Comparison of ENCODE assay signal across 8 cellular contexts in the genomic region with DNA sequence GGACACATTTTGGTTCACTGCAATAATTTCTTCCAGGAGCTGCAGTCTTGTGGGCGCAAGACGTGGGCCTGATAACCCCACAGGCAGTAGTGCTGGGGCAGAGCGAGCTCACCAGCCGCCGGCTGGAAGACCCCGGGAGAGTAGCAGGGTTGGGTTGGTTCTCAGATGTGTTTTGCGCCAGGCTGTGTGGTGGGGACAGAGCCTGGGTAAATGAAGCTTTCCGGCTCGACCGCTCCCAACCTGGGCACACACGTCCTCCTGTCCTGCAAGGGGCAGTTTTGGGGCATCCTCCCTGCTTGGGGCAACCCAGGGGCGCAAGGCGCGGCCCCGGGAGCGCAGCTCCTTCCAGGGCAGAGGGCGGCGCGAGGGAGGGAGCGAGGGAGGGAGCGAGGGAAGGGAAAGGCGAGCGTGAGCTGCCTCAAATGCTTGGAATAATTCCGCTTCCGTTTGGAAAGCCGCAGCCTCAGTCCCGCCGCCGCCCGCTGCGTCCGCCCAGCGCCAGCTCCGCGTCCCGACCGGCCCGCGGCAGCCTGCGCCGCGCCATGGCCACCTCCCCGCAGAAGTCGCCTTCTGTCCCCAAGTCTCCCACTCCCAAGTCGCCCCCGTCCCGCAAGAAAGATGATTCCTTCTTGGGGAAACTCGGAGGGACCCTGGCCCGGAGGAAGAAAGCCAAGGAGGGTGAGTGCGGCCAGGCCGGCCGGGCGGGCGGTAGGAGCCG. TPM values are rescaled to one million over a fixed set of nuclear protein-coding genes. Genes with fewer than 3 reads are reported as not detected.
DNase-seq lines count a peak whose midpoint lies in the region; ATAC-seq and TF ChIP-seq lines count a peak whose summit lies in the region.

A gene with protein sequence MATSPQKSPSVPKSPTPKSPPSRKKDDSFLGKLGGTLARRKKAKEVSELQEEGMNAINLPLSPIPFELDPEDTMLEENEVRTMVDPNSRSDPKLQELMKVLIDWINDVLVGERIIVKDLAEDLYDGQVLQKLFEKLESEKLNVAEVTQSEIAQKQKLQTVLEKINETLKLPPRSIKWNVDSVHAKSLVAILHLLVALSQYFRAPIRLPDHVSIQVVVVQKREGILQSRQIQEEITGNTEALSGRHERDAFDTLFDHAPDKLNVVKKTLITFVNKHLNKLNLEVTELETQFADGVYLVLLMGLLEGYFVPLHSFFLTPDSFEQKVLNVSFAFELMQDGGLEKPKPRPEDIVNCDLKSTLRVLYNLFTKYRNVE (plus strand): TSS at position 466 of the 718 bp plus-strand sequence. CDS start 77 bp downstream, at position 543.

- H3K27me3 ChIP-seq in BLaER1 treated with 17β-estradiol and CSF1 and Interleukin-3, amounts not matched to agents 10 nM and 100 nM: no peaks in the 10 kb centered on the region
- no peaks in the 10 kb centered on the region for H3K27me3 ChIP-seq in right cardiac atrium (ENCODE audit: control insufficient read depth, insufficient read depth)

- no peak for TF ChIP-seq CTCF in astrocyte of the spinal cord (IDR thresholded peaks at IDR 0.05; ENCODE audit: low read depth, low read length)

- WGBS in right cardiac atrium: 6% methylated on average over 55 of the region's 55 CpGs

- H3K4me3 ChIP-seq in BLaER1 treated with 17β-estradiol and CSF1 and Interleukin-3, amounts not matched to agents 10 nM and 100 nM: no peak within 1 kb of the TSS
- H3K4me3 ChIP-seq in astrocyte of the spinal cord (ENCODE audit: low read depth, low read length) (peak within 1 kb of the TSS; percentile 62), right cardiac atrium (ENCODE audit: low read length) (peak within 1 kb of the TSS; percentile 54)

- intact Hi-C loops in right cardiac atrium (cut with DNase I): loop anchor here in 1 of 4 donors (10.0 kb wide), 1 partner anchor 448 kb away; no protein-coding TSS in a partner anchor

- no peaks in the 10 kb centered on the region for H4K20me1 ChIP-seq in BLaER1 treated with 17β-estradiol and CSF1 and Interleukin-3, amounts not matched to agents 10 nM and 100 nM

- in situ Hi-C loops in astrocyte of the spinal cord (cut with HindIII; ENCODE audit: low sequenced_read_pairs): no loop called here

- H3K4me1 ChIP-seq in BLaER1 treated with 17β-estradiol and CSF1 and Interleukin-3, amounts not matched to agents 10 nM and 100 nM: peaks cover 0 to 13% (median 10%) of the 10 kb centered on the region in 10 experiments; a peak in 11 of 20 replicates
- H3K4me1 ChIP-seq in right cardiac atrium (ENCODE audit: control insufficient read depth, insufficient read depth, low read length): peaks cover 11% of the 10 kb centered on the region

- peak; percentile 78 for DNase-seq in LoVo (ENCODE audit: low spot score)
- DNase-seq in astrocyte of the spinal cord (ENCODE audit: low read depth, low spot score): peak; percentile 78
- DNase-seq in right cardiac atrium: peak; percentile 76 to 88 (median 88)
- DNase-seq in renal cortical epithelial cell (ENCODE audit: low read depth): peak; percentile 66
- no peak for DNase-seq in activated effector memory CD4-positive, alpha-beta T cell treated with Interleukin-2 at 50 U/mL for 16 hours

- no peak within 1 kb of the TSS for H3K9ac ChIP-seq in BLaER1 treated with 17β-estradiol and CSF1 and Interleukin-3, amounts not matched to agents 10 nM and 100 nM

- ATAC-seq in right cardiac atrium: peak; percentile 85 to 86
- no peak for ATAC-seq in GM18909 (IDR thresholded peaks at IDR 0.05; ENCODE audit: poor library complexity, unreplicated experiment)
- no peak for ATAC-seq in HG03159 (IDR thresholded peaks at IDR 0.05; ENCODE audit: unreplicated experiment)

- H3K9me3 ChIP-seq in BLaER1 treated with 17β-estradiol and CSF1 and Interleukin-3, amounts not matched to agents 10 nM and 100 nM (replicated peaks in 1 of 11): peaks cover 48 to 58% (median 51%) of the 10 kb centered on the region in 11 experiments
- no peaks in the 10 kb centered on the region for H3K9me3 ChIP-seq in right cardiac atrium (ENCODE audit: control insufficient read depth, low read length)

- peak within 1 kb of the TSS in 1 of 11 experiments; percentile 26; a peak in 2 of 22 replicates for H3K27ac ChIP-seq in BLaER1 treated with 17β-estradiol and CSF1 and Interleukin-3, amounts not matched to agents 10 nM and 100 nM
- peak within 1 kb of the TSS; percentile 84 for H3K27ac ChIP-seq in right cardiac atrium (ENCODE audit: low read length)

- H3K4me2 ChIP-seq in BLaER1 treated with 17β-estradiol and CSF1 and Interleukin-3, amounts not matched to agents 10 nM and 100 nM: peak within 1 kb of the TSS in 10 of 11 experiments; percentile 1 to 56 (median 26); a peak in 14 of 22 replicates

- no peaks in the 10 kb centered on the region for H3K36me3 ChIP-seq in BLaER1 treated with 17β-estradiol and CSF1 and Interleukin-3, amounts not matched to agents 10 nM and 100 nM

RNA-seq across cellular contexts. Expression of the gene that starts here (rescaled TPM):
- total RNA-seq in right cardiac atrium (100 to 1,000 TPM in 1 of 4 donors, 10 to 100 TPM in 3; 61.4 to 116 (median 76.5) TPM), renal cortical epithelial cell (18.4 and 54.5 TPM in 2 replicates)
- 30.6 TPM for polyA plus RNA-seq in right cardiac atrium

Comparison
In these comparisons a context has a peak if more than half of its experiments do, and no peak if none do; other contexts are left out.
1. H3K4me3 ChIP-seq: peak in astrocyte of the spinal cord (single experiment) and right cardiac atrium (single experiment); none in BLaER1 treated with 17β-estradiol and CSF1 and Interleukin-3, amounts not matched to agents 10 nM and 100 nM (0 of 10).
2. ATAC-seq: peak in right cardiac atrium (2 of 2); none in GM18909 (single experiment) and HG03159 (single experiment).